Comparison of ENCODE assay signal across 17 cellular contexts in genomic region chr6:163259689-163260088, GRCh38.
A peak's percentile ranks its signal among the peaks of the same experiment; 100 is the strongest.
DNase-seq lines count a peak whose midpoint lies in the region; ATAC-seq and TF ChIP-seq lines count a peak whose summit lies in the region.
"Had no signal": no experiment of that assay in that cellular context is flagged by ENCODE, and none has a peak within 500 bp of the region (broad histone marks: within the 10 kb centered on the region; RNA-seq: fewer than 3 reads in every experiment).

No MANE protein-coding gene starts in this region.

- whole genome bisulfite sequencing in endodermal cell (ENCODE audit: insufficient coverage in 1 of 2, insufficient read length in 1 of 2), 2 experiments: 80 to 100% methylated on average over 1 to 8 of the region's 8 CpGs

- no peaks in the 10 kb centered on the region for H3K9me3 ChIP-seq in endodermal cell (ENCODE audit: control insufficient read depth, low read length)

- DNase-seq in activated naive CD8-positive, alpha-beta T cell treated with anti-CD3 and anti-CD28 coated beads, Interleukin-2, amount 50 U/mL, for 24 hours: no peak
- no peak for DNase-seq in activated naive CD8-positive, alpha-beta T cell treated with anti-CD3 and anti-CD28 coated beads for 36 hours
- DNase-seq in endodermal cell: no peak
- DNase-seq in activated T-cell treated with anti-CD3 and anti-CD28 coated beads, Interleukin-2, amount 50 U/mL, for 72 hours: no peak
- no peak for DNase-seq in nucleus accumbens (lab: John Stamatoyannopoulos, UW)
- DNase-seq: 8988T; activated CD8-positive, alpha-beta memory T cell treated with anti-CD3 and anti-CD28 coated beads, Interleukin-2, amount 50 U/mL, for 4 hours; activated naive CD4-positive, alpha-beta T cell treated with anti-CD3 and anti-CD28 coated beads for 36 hours; CD4-positive, CD25-positive, alpha-beta regulatory T cell; kidney; naive B cell; NCI-H1436; NK-92 treated with Interleukin-12 subunit alpha and Interleukin-12 subunit beta, amount 100 ng/mL, for 24 hours; T-helper 1 cell had no signal

- H3K4me3 ChIP-seq in endodermal cell (ENCODE audit: low read length): no peak overlapping the region

- H3K27ac ChIP-seq in endodermal cell (ENCODE audit: low read depth, low read length) (peak overlapping the region; percentile 81), temporal lobe (ENCODE audit: low read depth, low read length) (peak overlapping the region; percentile 99)

- no peaks in the 10 kb centered on the region for H3K9me3 Mint-ChIP-seq in activated naive CD8-positive, alpha-beta T cell treated with anti-CD3 and anti-CD28 coated beads, Interleukin-2, amount 50 U/mL, for 24 hours
- H3K9me3 Mint-ChIP-seq in activated naive CD8-positive, alpha-beta T cell treated with anti-CD3 and anti-CD28 coated beads for 36 hours: no peaks in the 10 kb centered on the region
- H3K9me3 Mint-ChIP-seq in endodermal cell: no peaks in the 10 kb centered on the region
- no peaks in the 10 kb centered on the region for H3K9me3 Mint-ChIP-seq in nephron
- no peaks in the 10 kb centered on the region for H3K9me3 Mint-ChIP-seq in activated T-cell treated with anti-CD3 and anti-CD28 coated beads, Interleukin-2, amount 50 U/mL, for 72 hours
- H3K9me3 Mint-ChIP-seq: activated naive CD4-positive, alpha-beta T cell treated with anti-CD3 and anti-CD28 coated beads for 36 hours had no signal

- H3K4me3 Mint-ChIP-seq in activated naive CD8-positive, alpha-beta T cell treated with anti-CD3 and anti-CD28 coated beads, Interleukin-2, amount 50 U/mL, for 24 hours: peak overlapping the region; percentile 22
- no peak overlapping the region for H3K4me3 Mint-ChIP-seq in activated naive CD8-positive, alpha-beta T cell treated with anti-CD3 and anti-CD28 coated beads for 36 hours
- H3K4me3 Mint-ChIP-seq in endodermal cell: peak overlapping the region; percentile 46
- peak overlapping the region; percentile 65 to 70 (median 69) for H3K4me3 Mint-ChIP-seq in nephron
- no peak overlapping the region for H3K4me3 Mint-ChIP-seq in activated T-cell treated with anti-CD3 and anti-CD28 coated beads, Interleukin-2, amount 50 U/mL, for 72 hours

- peaks cover 19% of the 10 kb centered on the region for H3K27me3 ChIP-seq in endodermal cell (ENCODE audit: control insufficient read depth, insufficient read depth, low read length, poor library complexity, severe bottlenecking)

- H3K9ac ChIP-seq in endodermal cell (ENCODE audit: extremely low read depth, low read length, poor library complexity, severe bottlenecking): no peak overlapping the region

- peaks cover 9% of the 10 kb centered on the region for H3K4me1 Mint-ChIP-seq in activated naive CD8-positive, alpha-beta T cell treated with anti-CD3 and anti-CD28 coated beads, Interleukin-2, amount 50 U/mL, for 24 hours
- no peaks in the 10 kb centered on the region for H3K4me1 Mint-ChIP-seq in activated naive CD8-positive, alpha-beta T cell treated with anti-CD3 and anti-CD28 coated beads for 36 hours
- H3K4me1 Mint-ChIP-seq in endodermal cell (peaks cover 34% of the 10 kb centered on the region), nephron (peaks cover 19% of the 10 kb centered on the region)
- peaks cover 9% of the 10 kb centered on the region for H3K4me1 Mint-ChIP-seq in activated T-cell treated with anti-CD3 and anti-CD28 coated beads, Interleukin-2, amount 50 U/mL, for 72 hours (ENCODE audit: low read depth)

- peaks cover 20% of the 10 kb centered on the region for H3K27me3 Mint-ChIP-seq in activated naive CD8-positive, alpha-beta T cell treated with anti-CD3 and anti-CD28 coated beads, Interleukin-2, amount 50 U/mL, for 24 hours
- H3K27me3 Mint-ChIP-seq in activated naive CD8-positive, alpha-beta T cell treated with anti-CD3 and anti-CD28 coated beads for 36 hours: no peaks in the 10 kb centered on the region
- H3K27me3 Mint-ChIP-seq in endodermal cell (ENCODE audit: insufficient read depth) (peaks cover 28% of the 10 kb centered on the region), nephron (ENCODE audit: low read depth) (peaks cover 21% of the 10 kb centered on the region)
- H3K27me3 Mint-ChIP-seq in activated T-cell treated with anti-CD3 and anti-CD28 coated beads, Interleukin-2, amount 50 U/mL, for 72 hours (ENCODE audit: low read depth): peaks cover 10% of the 10 kb centered on the region
- H3K27me3 Mint-ChIP-seq: CD4-positive, CD25-positive, alpha-beta regulatory T cell had no signal

- no peak for ATAC-seq in activated naive CD8-positive, alpha-beta T cell treated with anti-CD3 and anti-CD28 coated beads, Interleukin-2, amount 50 U/mL, for 24 hours
- ATAC-seq in GM21390 (IDR thresholded peaks at IDR 0.05; ENCODE audit: unreplicated experiment): no peak
- no peak for ATAC-seq in activated T-cell treated with anti-CD3 and anti-CD28 coated beads, Interleukin-2, amount 50 U/mL, for 72 hours (replicated peaks in 1 of 2)

- H3K36me3 ChIP-seq in endodermal cell (ENCODE audit: control insufficient read depth, insufficient read depth, low read length): no peaks in the 10 kb centered on the region

- peaks cover 14% of the 10 kb centered on the region for H3K4me1 ChIP-seq in endodermal cell (ENCODE audit: control insufficient read depth, insufficient read depth, low read length)

- H3K36me3 Mint-ChIP-seq in activated naive CD8-positive, alpha-beta T cell treated with anti-CD3 and anti-CD28 coated beads, Interleukin-2, amount 50 U/mL, for 24 hours (ENCODE audit: low read depth): no peaks in the 10 kb centered on the region
- no peaks in the 10 kb centered on the region for H3K36me3 Mint-ChIP-seq in activated naive CD8-positive, alpha-beta T cell treated with anti-CD3 and anti-CD28 coated beads for 36 hours
- H3K36me3 Mint-ChIP-seq in endodermal cell (ENCODE audit: low read depth) (no peaks in the 10 kb centered on the region), nephron (ENCODE audit: low read depth) (no peaks in the 10 kb centered on the region)
- H3K36me3 Mint-ChIP-seq in activated T-cell treated with anti-CD3 and anti-CD28 coated beads, Interleukin-2, amount 50 U/mL, for 72 hours (ENCODE audit: insufficient read depth in 2 of 2): no peaks in the 10 kb centered on the region
- H3K36me3 Mint-ChIP-seq: CD4-positive, CD25-positive, alpha-beta regulatory T cell; naive B cell had no signal

- no peak overlapping the region for H3K27ac Mint-ChIP-seq in activated naive CD8-positive, alpha-beta T cell treated with anti-CD3 and anti-CD28 coated beads, Interleukin-2, amount 50 U/mL, for 24 hours
- no peak overlapping the region for H3K27ac Mint-ChIP-seq in activated naive CD8-positive, alpha-beta T cell treated with anti-CD3 and anti-CD28 coated beads for 36 hours
- H3K27ac Mint-ChIP-seq in endodermal cell: peak overlapping the region; percentile 23
- H3K27ac Mint-ChIP-seq in nephron: peak overlapping the region; percentile 76 to 88 (median 84)
- no peak overlapping the region for H3K27ac Mint-ChIP-seq in activated T-cell treated with anti-CD3 and anti-CD28 coated beads, Interleukin-2, amount 50 U/mL, for 72 hours
- H3K27ac Mint-ChIP-seq: activated naive CD4-positive, alpha-beta T cell treated with anti-CD3 and anti-CD28 coated beads for 36 hours had no signal

- no peak for TF ChIP-seq CTCF in endodermal cell (conservative IDR thresholded peaks at IDR 0.05)
- no peak for TF ChIP-seq CTCF in nephron (IDR thresholded peaks at IDR 0.05; ENCODE audit: unreplicated experiment in 3 of 3)

Comparison
In these comparisons a context has a peak if more than half of its experiments do, and no peak if none do; other contexts are left out.
1. H3K4me3 Mint-ChIP-seq: peak in activated naive CD8-positive, alpha-beta T cell treated with anti-CD3 and anti-CD28 coated beads, Interleukin-2, amount 50 U/mL, for 24 hours (single experiment), endodermal cell (single experiment) and nephron (3 of 3); none in activated naive CD8-positive, alpha-beta T cell treated with anti-CD3 and anti-CD28 coated beads for 36 hours (single experiment) and activated T-cell treated with anti-CD3 and anti-CD28 coated beads, Interleukin-2, amount 50 U/mL, for 72 hours (0 of 2).
2. H3K27ac Mint-ChIP-seq: peak in endodermal cell (single experiment) and nephron (3 of 3); none in activated naive CD8-positive, alpha-beta T cell treated with anti-CD3 and anti-CD28 coated beads, Interleukin-2, amount 50 U/mL, for 24 hours (single experiment), activated naive CD8-positive, alpha-beta T cell treated with anti-CD3 and anti-CD28 coated beads for 36 hours (single experiment) and activated T-cell treated with anti-CD3 and anti-CD28 coated beads, Interleukin-2, amount 50 U/mL, for 72 hours (single experiment).